31 cellular contexts compared by ENCODE assay signal in the genomic region with DNA sequence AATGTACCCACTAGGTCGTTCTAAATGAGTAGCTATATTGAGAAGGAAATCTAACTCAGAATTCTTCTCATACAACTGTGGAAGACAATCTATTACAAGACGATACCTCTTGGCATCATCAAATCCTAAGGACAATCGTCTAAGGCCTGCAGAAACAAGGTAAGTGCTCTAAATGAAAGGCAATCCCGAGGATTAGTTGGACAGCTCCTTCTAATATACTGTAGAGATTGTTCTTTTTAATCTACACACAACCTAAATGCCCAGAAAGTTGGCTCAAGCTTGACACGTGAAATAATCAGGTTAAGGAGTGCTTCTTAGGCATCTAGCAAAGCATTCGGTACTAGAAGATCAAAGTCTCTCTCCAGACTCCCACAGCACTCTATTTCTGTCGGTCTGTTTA.
"Had no signal": no experiment of that assay in that cellular context is flagged by ENCODE, and none has a peak within 500 bp of the region (broad histone marks: within the 10 kb centered on the region; RNA-seq: fewer than 3 reads in every experiment).

No MANE protein-coding gene starts in this region.

- ATAC-seq: activated CD4-positive, alpha-beta T cell treated with anti-CD3 and anti-CD28 coated beads for 36 hours; activated CD8-positive, alpha-beta memory T cell treated with anti-CD3 and anti-CD28 coated beads, Interleukin-2, amount 10 ng/mL, durations not matched to agents 7 days and 5 days; activated CD8-positive, alpha-beta T cell treated with anti-CD3 and anti-CD28 coated beads, Interleukin-2, amount 10 ng/mL, durations not matched to agents 7 days and 5 days; activated naive CD8-positive, alpha-beta T cell treated with anti-CD3 and anti-CD28 coated beads, Interleukin-2, amount 50 U/mL, for 24 hours; body of pancreas; esophagus mucosa had no signal

- H3K27me3 ChIP-seq: adrenal gland, body of pancreas had no signal

- H3K9me3 Mint-ChIP-seq: activated CD4-positive, alpha-beta memory T cell treated with anti-CD3 and anti-CD28 coated beads for 36 hours; activated CD4-positive, alpha-beta T cell treated with anti-CD3 and anti-CD28 coated beads, Interleukin-2, amount 10 ng/mL, durations not matched to agents 24 days and 14 days; activated naive CD4-positive, alpha-beta T cell treated with anti-CD3 and anti-CD28 coated beads for 36 hours; activated naive CD4-positive, alpha-beta T cell treated with anti-CD3 and anti-CD28 coated beads, Interleukin-2, amount 50 U/mL, for 24 hours; activated naive CD8-positive, alpha-beta T cell treated with anti-CD3 and anti-CD28 coated beads for 36 hours; activated naive CD8-positive, alpha-beta T cell treated with anti-CD3 and anti-CD28 coated beads, Interleukin-2, amount 50 U/mL, for 24 hours; activated T-helper 1 cell treated with anti-CD3 and anti-CD28 coated beads, Interleukin-12 subunit alpha, Interleukin-12 subunit beta, Interleukin-2, Interleukin-4 antibody, amounts not matched to agents 30 ng/mL and 10 ng/mL and 1 ng/mL, durations not matched to agents 14 hours and 24 hours and 36 hours; activated T-helper 2 cell treated with anti-CD3 and anti-CD28 coated beads, Interferon-gamma antibody, Interleukin-2, Interleukin-4, amounts not matched to agents 10 μg/mL and 5 μg/mL and 100 μg/mL, durations not matched to agents 14 hours and 24 hours and 36 hours; endodermal cell; T-helper 2 cell treated with Interferon-gamma antibody and Interleukin-4, amounts not matched to agents 5 μg/mL and 100 μg/mL, for 36 hours had no signal

- H3K27ac ChIP-seq: adrenal gland, body of pancreas had no signal

- DNase-seq: activated CD4-positive, alpha-beta memory T cell treated with anti-CD3 and anti-CD28 coated beads for 36 hours; activated CD4-positive, alpha-beta T cell treated with anti-CD3 and anti-CD28 coated beads for 36 hours; activated CD4-positive, alpha-beta T cell treated with anti-CD3 and anti-CD28 coated beads, Interleukin-2, amount 10 ng/mL, durations not matched to agents 24 days and 14 days; activated CD4-positive, CD25-positive, alpha-beta regulatory T cell; activated CD4-positive, CD25-positive, alpha-beta regulatory T cell treated with anti-CD3 and anti-CD28 coated beads, Interleukin-2, amount 50 U/mL, for 72 hours; activated CD8-positive, alpha-beta memory T cell treated with anti-CD3 and anti-CD28 coated beads, Interleukin-2, amount 10 ng/mL, durations not matched to agents 7 days and 5 days; activated CD8-positive, alpha-beta memory T cell treated with anti-CD3 and anti-CD28 coated beads, Interleukin-2, amount 50 U/mL, for 4 hours; activated CD8-positive, alpha-beta T cell treated with anti-CD3 and anti-CD28 coated beads, Interleukin-2, amount 10 ng/mL, durations not matched to agents 7 days and 5 days; activated effector memory CD4-positive, alpha-beta T cell treated with anti-CD3 and anti-CD28 coated beads, Interleukin-2, amount 50 U/mL, for 16 hours; activated naive CD4-positive, alpha-beta T cell treated with anti-CD3 and anti-CD28 coated beads for 36 hours; activated naive CD8-positive, alpha-beta T cell treated with anti-CD3 and anti-CD28 coated beads for 36 hours; activated naive CD8-positive, alpha-beta T cell treated with anti-CD3 and anti-CD28 coated beads, Interleukin-2, amount 50 U/mL, for 24 hours; activated T-cell treated with anti-CD3 and anti-CD28 coated beads, Interleukin-2, amount 50 U/mL, for 1 hour; activated T-cell treated with anti-CD3 and anti-CD28 coated beads, Interleukin-2, amount 50 U/mL, for 48 hours; adrenal gland; amygdala; aorta; body of pancreas; caudate nucleus; cortex of kidney; dermis blood vessel endothelial cell; effector CD4-positive, alpha-beta T cell; endodermal cell; foreskin fibroblast; hippocampal formation; T1000 had no signal

- H3K27ac Mint-ChIP-seq: activated CD4-positive, alpha-beta memory T cell treated with anti-CD3 and anti-CD28 coated beads for 36 hours; activated CD4-positive, alpha-beta T cell treated with anti-CD3 and anti-CD28 coated beads for 36 hours; activated CD4-positive, alpha-beta T cell treated with anti-CD3 and anti-CD28 coated beads, Interleukin-2, amount 10 ng/mL, durations not matched to agents 24 days and 14 days; activated CD8-positive, alpha-beta memory T cell treated with anti-CD3 and anti-CD28 coated beads, Interleukin-2, amount 10 ng/mL, durations not matched to agents 7 days and 5 days; activated CD8-positive, alpha-beta T cell treated with anti-CD3 and anti-CD28 coated beads, Interleukin-2, amount 10 ng/mL, durations not matched to agents 7 days and 5 days; activated naive CD4-positive, alpha-beta T cell treated with anti-CD3 and anti-CD28 coated beads for 36 hours; activated naive CD4-positive, alpha-beta T cell treated with anti-CD3 and anti-CD28 coated beads, Interleukin-2, amount 50 U/mL, for 24 hours; activated naive CD8-positive, alpha-beta T cell treated with anti-CD3 and anti-CD28 coated beads for 36 hours; activated naive CD8-positive, alpha-beta T cell treated with anti-CD3 and anti-CD28 coated beads, Interleukin-2, amount 50 U/mL, for 24 hours; activated T-helper 1 cell treated with anti-CD3 and anti-CD28 coated beads, Interleukin-12 subunit alpha, Interleukin-12 subunit beta, Interleukin-2, Interleukin-4 antibody, amounts not matched to agents 30 ng/mL and 10 ng/mL and 1 ng/mL, durations not matched to agents 14 hours and 24 hours and 36 hours; activated T-helper 2 cell treated with anti-CD3 and anti-CD28 coated beads, Interferon-gamma antibody, Interleukin-2, Interleukin-4, amounts not matched to agents 10 μg/mL and 5 μg/mL and 100 μg/mL, durations not matched to agents 14 hours and 24 hours and 36 hours; endodermal cell; T-helper 2 cell treated with Interferon-gamma antibody and Interleukin-4, amounts not matched to agents 5 μg/mL and 100 μg/mL, for 36 hours had no signal

- H3K36me3 ChIP-seq: adrenal gland had no signal

- H3K4me1 Mint-ChIP-seq: activated CD8-positive, alpha-beta memory T cell treated with anti-CD3 and anti-CD28 coated beads, Interleukin-2, amount 10 ng/mL, durations not matched to agents 7 days and 5 days had no signal

- H3K9me3 ChIP-seq: adrenal gland, body of pancreas had no signal

- H3K4me3 ChIP-seq: adrenal gland, body of pancreas had no signal

- H3K27me3 Mint-ChIP-seq: activated CD4-positive, alpha-beta memory T cell treated with anti-CD3 and anti-CD28 coated beads for 36 hours; activated CD4-positive, alpha-beta T cell treated with anti-CD3 and anti-CD28 coated beads for 36 hours; activated CD4-positive, alpha-beta T cell treated with anti-CD3 and anti-CD28 coated beads, Interleukin-2, amount 10 ng/mL, durations not matched to agents 24 days and 14 days; activated CD8-positive, alpha-beta memory T cell treated with anti-CD3 and anti-CD28 coated beads, Interleukin-2, amount 10 ng/mL, durations not matched to agents 7 days and 5 days; activated naive CD4-positive, alpha-beta T cell treated with anti-CD3 and anti-CD28 coated beads, Interleukin-2, amount 50 U/mL, for 24 hours; activated naive CD8-positive, alpha-beta T cell treated with anti-CD3 and anti-CD28 coated beads for 36 hours; activated naive CD8-positive, alpha-beta T cell treated with anti-CD3 and anti-CD28 coated beads, Interleukin-2, amount 50 U/mL, for 24 hours had no signal

- H3K4me3 Mint-ChIP-seq: activated CD4-positive, alpha-beta memory T cell treated with anti-CD3 and anti-CD28 coated beads for 36 hours; activated CD4-positive, alpha-beta T cell treated with anti-CD3 and anti-CD28 coated beads for 36 hours; activated CD4-positive, alpha-beta T cell treated with anti-CD3 and anti-CD28 coated beads, Interleukin-2, amount 10 ng/mL, durations not matched to agents 24 days and 14 days; activated CD8-positive, alpha-beta memory T cell treated with anti-CD3 and anti-CD28 coated beads, Interleukin-2, amount 10 ng/mL, durations not matched to agents 7 days and 5 days; activated CD8-positive, alpha-beta T cell treated with anti-CD3 and anti-CD28 coated beads, Interleukin-2, amount 10 ng/mL, durations not matched to agents 7 days and 5 days; activated naive CD4-positive, alpha-beta T cell treated with anti-CD3 and anti-CD28 coated beads for 36 hours; activated naive CD4-positive, alpha-beta T cell treated with anti-CD3 and anti-CD28 coated beads, Interleukin-2, amount 50 U/mL, for 24 hours; activated naive CD8-positive, alpha-beta T cell treated with anti-CD3 and anti-CD28 coated beads for 36 hours; activated naive CD8-positive, alpha-beta T cell treated with anti-CD3 and anti-CD28 coated beads, Interleukin-2, amount 50 U/mL, for 24 hours; activated T-helper 1 cell treated with anti-CD3 and anti-CD28 coated beads, Interleukin-12 subunit alpha, Interleukin-12 subunit beta, Interleukin-2, Interleukin-4 antibody, amounts not matched to agents 30 ng/mL and 10 ng/mL and 1 ng/mL, durations not matched to agents 14 hours and 24 hours and 36 hours; endodermal cell; T-helper 2 cell treated with Interferon-gamma antibody and Interleukin-4, amounts not matched to agents 5 μg/mL and 100 μg/mL, for 36 hours had no signal

- H3K36me3 Mint-ChIP-seq: activated CD4-positive, alpha-beta memory T cell treated with anti-CD3 and anti-CD28 coated beads for 36 hours; activated CD8-positive, alpha-beta memory T cell treated with anti-CD3 and anti-CD28 coated beads, Interleukin-2, amount 10 ng/mL, durations not matched to agents 7 days and 5 days had no signal
